Comparison of ENCODE assay signal across 1 cellular context in genomic region chr22:29390270-29390669, GRCh38.
TF ChIP-seq lines count a peak whose summit lies in the region.

No MANE protein-coding gene starts in this region.

TF ChIP-seq in HEK293, 187 proteins besides CTCF, POLR2A, EP300 and RAD21 (continued from another document):
- TF ChIP-seq, protein P1, sequence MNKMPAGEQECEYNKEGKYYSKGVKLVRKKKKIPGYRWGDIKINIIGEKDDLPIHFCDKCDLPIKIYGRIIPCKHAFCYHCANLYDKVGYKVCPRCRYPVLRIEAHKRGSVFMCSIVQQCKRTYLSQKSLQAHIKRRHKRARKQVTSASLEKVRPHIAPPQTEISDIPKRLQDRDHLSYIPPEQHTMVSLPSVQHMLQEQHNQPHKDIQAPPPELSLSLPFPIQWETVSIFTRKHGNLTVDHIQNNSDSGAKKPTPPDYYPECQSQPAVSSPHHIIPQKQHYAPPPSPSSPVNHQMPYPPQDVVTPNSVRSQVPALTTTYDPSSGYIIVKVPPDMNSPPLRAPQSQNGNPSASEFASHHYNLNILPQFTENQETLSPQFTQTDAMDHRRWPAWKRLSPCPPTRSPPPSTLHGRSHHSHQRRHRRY (tag by site-specific recombination; IDR thresholded peaks at IDR 0.05): no peak
- TF ChIP-seq ZNF626 (tag by site-specific recombination; IDR thresholded peaks at IDR 0.05) (no peak), GLI2 (tag by site-specific recombination; IDR thresholded peaks at IDR 0.05; ENCODE audit: borderline replicate concordance, low read depth) (no peak), ZNF16 (tag by site-specific recombination; IDR thresholded peaks at IDR 0.05; ENCODE audit: low read depth) (no peak), ZNF513 (tag by site-specific recombination; IDR thresholded peaks at IDR 0.05) (no peak), ZFHX2 (tag by site-specific recombination; conservative IDR thresholded peaks at IDR 0.05) (no peak), ZNF18 (tag by site-specific recombination; IDR thresholded peaks at IDR 0.05) (no peak), OSR2 (tag by site-specific recombination; IDR thresholded peaks at IDR 0.05) (no peak), ZNF654 (tag by site-specific recombination; IDR thresholded peaks at IDR 0.05; ENCODE audit: low read depth) (0 out of 2 replicates have a peak, but pooled peaks have one; percentile 6), ZNF670 (tag by site-specific recombination; IDR thresholded peaks at IDR 0.05; ENCODE audit: low read depth) (no peak), ZNF585B (tag by site-specific recombination; IDR thresholded peaks at IDR 0.05) (no peak), ZNF623 (tag by site-specific recombination; IDR thresholded peaks at IDR 0.05) (peak; percentile 28; the same call in 1 of the 2 replicates), ZNF211 (tag by site-specific recombination; IDR thresholded peaks at IDR 0.05; ENCODE audit: low read depth) (no peak), PRDM1 (tag by site-specific recombination; IDR thresholded peaks at IDR 0.05) (no peak), ZNF114 (tag by site-specific recombination; IDR thresholded peaks at IDR 0.05) (no peak), ZNF558 (tag by site-specific recombination; IDR thresholded peaks at IDR 0.05) (no peak), ZNF785 (tag by site-specific recombination; IDR thresholded peaks at IDR 0.05) (no peak), ZNF394 (tag by site-specific recombination; IDR thresholded peaks at IDR 0.05; ENCODE audit: borderline replicate concordance) (peak; percentile 56; the same call in 1 of the 2 replicates), ZNF426 (tag by site-specific recombination; IDR thresholded peaks at IDR 0.05) (peak; percentile 43), ZNF624 (tag by site-specific recombination; IDR thresholded peaks at IDR 0.05) (no peak), ZBTB26 (tag by site-specific recombination; optimal IDR thresholded peaks at IDR 0.05) (no peak), ZNF311 (tag by site-specific recombination; IDR thresholded peaks at IDR 0.05; ENCODE audit: borderline replicate concordance) (no peak), ZBTB17 (tag by site-specific recombination; IDR thresholded peaks at IDR 0.05) (no peak), HOXC10 (CRISPR knock-in tag; IDR thresholded peaks at IDR 0.05) (no peak), PBX3 (CRISPR knock-in tag; IDR thresholded peaks at IDR 0.05) (no peak), MZF1 (tag by site-specific recombination; IDR thresholded peaks at IDR 0.05; ENCODE audit: borderline replicate concordance) (no peak), ZNF629 (tag by site-specific recombination; IDR thresholded peaks at IDR 0.05) (no peak), ZNF223 (tag by site-specific recombination; IDR thresholded peaks at IDR 0.05) (no peak), TCF7L2 (IDR thresholded peaks at IDR 0.05; ENCODE audit: borderline replicate concordance, low read depth, low read length) (no peak), KLF7 (tag by site-specific recombination; IDR thresholded peaks at IDR 0.05; ENCODE audit: borderline replicate concordance) (no peak), ZNF140 (tag by site-specific recombination; IDR thresholded peaks at IDR 0.05) (peak; percentile 32; the same call in 1 of the 2 replicates), ZNF555 (tag by site-specific recombination; conservative IDR thresholded peaks at IDR 0.05) (no peak), TSHZ1 (tag by site-specific recombination; IDR thresholded peaks at IDR 0.05; ENCODE audit: borderline replicate concordance) (no peak), ZNF473 (tag by site-specific recombination; IDR thresholded peaks at IDR 0.05) (no peak), ZNF23 (tag by site-specific recombination; IDR thresholded peaks at IDR 0.05; ENCODE audit: borderline replicate concordance) (no peak), SETDB1 (IDR thresholded peaks at IDR 0.05; ENCODE audit: insufficient read length, low read length) (no peak), YY2 (tag by site-specific recombination; IDR thresholded peaks at IDR 0.05) (no peak), MYNN (tag by site-specific recombination; IDR thresholded peaks at IDR 0.05; ENCODE audit: borderline replicate concordance) (no peak), ZNF184 (tag by site-specific recombination; IDR thresholded peaks at IDR 0.05) (no peak), SP2 (tag by site-specific recombination; IDR thresholded peaks at IDR 0.05) (no peak), PATZ1 (tag by site-specific recombination; IDR thresholded peaks at IDR 0.05) (no peak), KLF10 (tag by site-specific recombination; IDR thresholded peaks at IDR 0.05) (no peak), ZNF221 (tag by site-specific recombination; IDR thresholded peaks at IDR 0.05; ENCODE audit: borderline replicate concordance) (no peak), ZNF335 (tag by site-specific recombination; conservative IDR thresholded peaks at IDR 0.05) (no peak), ZNF529 (tag by site-specific recombination; IDR thresholded peaks at IDR 0.05; ENCODE audit: insufficient replicate concordance) (peak; percentile 98), ZNF518A (tag by site-specific recombination; conservative IDR thresholded peaks at IDR 0.05; ENCODE audit: low read depth) (peak; percentile 45; the same call in 1 of the 2 replicates)
- TF ChIP-seq, protein P2, sequence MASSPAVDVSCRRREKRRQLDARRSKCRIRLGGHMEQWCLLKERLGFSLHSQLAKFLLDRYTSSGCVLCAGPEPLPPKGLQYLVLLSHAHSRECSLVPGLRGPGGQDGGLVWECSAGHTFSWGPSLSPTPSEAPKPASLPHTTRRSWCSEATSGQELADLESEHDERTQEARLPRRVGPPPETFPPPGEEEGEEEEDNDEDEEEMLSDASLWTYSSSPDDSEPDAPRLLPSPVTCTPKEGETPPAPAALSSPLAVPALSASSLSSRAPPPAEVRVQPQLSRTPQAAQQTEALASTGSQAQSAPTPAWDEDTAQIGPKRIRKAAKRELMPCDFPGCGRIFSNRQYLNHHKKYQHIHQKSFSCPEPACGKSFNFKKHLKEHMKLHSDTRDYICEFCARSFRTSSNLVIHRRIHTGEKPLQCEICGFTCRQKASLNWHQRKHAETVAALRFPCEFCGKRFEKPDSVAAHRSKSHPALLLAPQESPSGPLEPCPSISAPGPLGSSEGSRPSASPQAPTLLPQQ (tag by site-specific recombination; IDR thresholded peaks at IDR 0.05): no peak
